In genomic region chr6:16523550-16524379, GRCh38 we compare ENCODE assay signal across 9 cellular contexts.
A peak's percentile ranks its signal among the peaks of the same experiment; 100 is the strongest.
DNase-seq lines count a peak whose midpoint lies in the region; ATAC-seq and TF ChIP-seq lines count a peak whose summit lies in the region.
"Had no signal": no experiment of that assay in that cellular context is flagged by ENCODE, and none has a peak within 500 bp of the region (broad histone marks: within the 10 kb centered on the region; RNA-seq: fewer than 3 reads in every experiment).

No MANE protein-coding gene starts in this region.

- H3K56ac ChIP-seq in H9 (ENCODE audit: insufficient read length, low read depth, low read length): no peak overlapping the region

- H3T11ph ChIP-seq in H9 (ENCODE audit: low read length): no peak overlapping the region

- H3K27ac ChIP-seq in left ventricle myocardium inferior (replicated peaks): peak overlapping the region; percentile 12
- H3K27ac ChIP-seq in vagina: peak overlapping the region; percentile 41
- H3K27ac ChIP-seq in H9 (ENCODE audit: insufficient read length, low read depth, low read length): no peak overlapping the region
- H3K27ac ChIP-seq in foreskin keratinocyte: no peak overlapping the region

- H3K4me1 ChIP-seq in adipocyte (ENCODE audit: control insufficient read depth, insufficient read depth, low read length) (peaks cover 11% of the 10 kb centered on the region), left ventricle myocardium inferior (peaks cover 27% of the 10 kb centered on the region), vagina (peaks cover 12% of the 10 kb centered on the region), H9 (ENCODE audit: insufficient read depth, low read length) (no peaks in the 10 kb centered on the region), foreskin keratinocyte (no peaks in the 10 kb centered on the region)

- no peak overlapping the region for H3K4ac ChIP-seq in H9 (ENCODE audit: low read depth, low read length)

- no peak overlapping the region for H4K5ac ChIP-seq in H9 (ENCODE audit: insufficient read length, low read depth, low read length)

- H3K27ac Mint-ChIP-seq in activated naive CD8-positive, alpha-beta T cell: peak overlapping the region; percentile 41
- H3K27ac Mint-ChIP-seq in activated naive CD8-positive, alpha-beta T cell treated with anti-CD3 and anti-CD28 coated beads for 36 hours: no peak overlapping the region
- no peak overlapping the region for H3K27ac Mint-ChIP-seq in H9
- H3K27ac Mint-ChIP-seq: naive B cell had no signal

- no peak overlapping the region for H2BK5ac ChIP-seq in H9 (ENCODE audit: insufficient read length, low read length)

- H3K4me3 ChIP-seq in adipocyte (ENCODE audit: low read length) (no peak overlapping the region), left ventricle myocardium inferior (no peak overlapping the region), vagina (no peak overlapping the region)

- no peak overlapping the region for H2AFZ ChIP-seq in H9 (ENCODE audit: low read length)

- no peaks in the 10 kb centered on the region for H3K79me1 ChIP-seq in H9 (ENCODE audit: insufficient read depth, low read depth, low read length, poor library complexity, severe bottlenecking)

- H2BK15ac ChIP-seq in H9 (ENCODE audit: low read depth, low read length): no peak overlapping the region

- no peak overlapping the region for H4K8ac ChIP-seq in H9 (replicated peaks; ENCODE audit: insufficient read length, low read depth, low read length)

- no peaks in the 10 kb centered on the region for H3K27me3 ChIP-seq in adipocyte (replicated peaks; ENCODE audit: control insufficient read depth, insufficient read depth, low read length)
- no peaks in the 10 kb centered on the region for H3K27me3 ChIP-seq in left ventricle myocardium inferior (ENCODE audit: low read depth)
- no peaks in the 10 kb centered on the region for H3K27me3 ChIP-seq in vagina
- H3K27me3 ChIP-seq in H9 (ENCODE audit: insufficient read depth, low read length): no peaks in the 10 kb centered on the region
- no peaks in the 10 kb centered on the region for H3K27me3 ChIP-seq in foreskin keratinocyte

- TF ChIP-seq POLR2A in vagina (IDR thresholded peaks at IDR 0.05): no peak

- H3K14ac ChIP-seq in H9 (ENCODE audit: insufficient read depth, low read length): no peak overlapping the region

- no peaks in the 10 kb centered on the region for H3K27me3 Mint-ChIP-seq in activated naive CD8-positive, alpha-beta T cell
- H3K27me3 Mint-ChIP-seq in activated naive CD8-positive, alpha-beta T cell treated with anti-CD3 and anti-CD28 coated beads for 36 hours: no peaks in the 10 kb centered on the region
- no peaks in the 10 kb centered on the region for H3K27me3 Mint-ChIP-seq in H9 (ENCODE audit: low read depth)

- peak overlapping the region; percentile 6 for H3K4me3 Mint-ChIP-seq in activated naive CD8-positive, alpha-beta T cell
- H3K4me3 Mint-ChIP-seq in activated naive CD8-positive, alpha-beta T cell treated with anti-CD3 and anti-CD28 coated beads for 36 hours: no peak overlapping the region
- no peak overlapping the region for H3K4me3 Mint-ChIP-seq in H9
- H3K4me3 Mint-ChIP-seq: naive B cell had no signal

- H3K18ac ChIP-seq in H9 (ENCODE audit: insufficient read length, low read depth, low read length): no peak overlapping the region

- DNase-seq in activated naive CD8-positive, alpha-beta T cell treated with anti-CD3 and anti-CD28 coated beads for 36 hours: no peak
- peak; percentile 84 for DNase-seq in adipocyte (ENCODE audit: low read depth)
- no peak for DNase-seq in left ventricle myocardium inferior
- DNase-seq in vagina (ENCODE audit: extremely low spot score in 2 of 2): no peak
- no peak for DNase-seq in NCI-H2107 (lab: John Stamatoyannopoulos, UW)
- DNase-seq in H9: no peak
- no peak for DNase-seq in foreskin keratinocyte
- DNase-seq: naive B cell had no signal

- TF ChIP-seq CTCF in left ventricle myocardium inferior (IDR thresholded peaks at IDR 0.05; ENCODE audit: borderline replicate concordance) (no peak), vagina (IDR thresholded peaks at IDR 0.05) (no peak), H9 (conservative IDR thresholded peaks at IDR 0.05) (no peak), foreskin keratinocyte (conservative IDR thresholded peaks at IDR 0.05) (no peak)

- no peaks in the 10 kb centered on the region for H3K79me2 ChIP-seq in H9 (ENCODE audit: insufficient read depth, low read length)

- no peak for ATAC-seq in foreskin keratinocyte

- H3K23me2 ChIP-seq in H9 (ENCODE audit: insufficient read length, low read depth, low read length, poor library complexity, severe bottlenecking): no peaks in the 10 kb centered on the region

- peaks cover 4% of the 10 kb centered on the region for H3K9me3 Mint-ChIP-seq in activated naive CD8-positive, alpha-beta T cell (ENCODE audit: low read depth)
- peaks cover 4% of the 10 kb centered on the region for H3K9me3 Mint-ChIP-seq in activated naive CD8-positive, alpha-beta T cell treated with anti-CD3 and anti-CD28 coated beads for 36 hours
- no peaks in the 10 kb centered on the region for H3K9me3 Mint-ChIP-seq in H9

- WGBS in H9 (ENCODE audit: extremely low coverage, insufficient read length, low lambda C conversion rate): no CpG with 5 or more reads among the region's 10 CpGs

- no peaks in the 10 kb centered on the region for H4K20me1 ChIP-seq in H9 (ENCODE audit: control insufficient read depth, insufficient read depth, insufficient read length)

- H2BK20ac ChIP-seq in H9 (ENCODE audit: low read depth, low read length, poor library complexity, severe bottlenecking): no peak overlapping the region

- H3K9ac ChIP-seq in adipocyte (ENCODE audit: low read length) (no peak overlapping the region), H9 (ENCODE audit: extremely low read depth, insufficient read length, low read length) (no peak overlapping the region)

- H3K36me3 ChIP-seq in adipocyte (ENCODE audit: control insufficient read depth, insufficient read depth, low read length, severe bottlenecking) (peaks cover 3% of the 10 kb centered on the region), left ventricle myocardium inferior (peaks cover 21% of the 10 kb centered on the region), vagina (no peaks in the 10 kb centered on the region)

- H2AK5ac ChIP-seq in H9 (ENCODE audit: insufficient read length, low read length): no peak overlapping the region

- no peak overlapping the region for H2BK120ac ChIP-seq in H9 (ENCODE audit: low read depth, low read length, poor library complexity, severe bottlenecking)

- no peak overlapping the region for H4K91ac ChIP-seq in H9 (ENCODE audit: insufficient read length, low read depth, low read length)

- H2BK12ac ChIP-seq in H9 (ENCODE audit: insufficient read length, low read depth, low read length): no peak overlapping the region

- H3K23ac ChIP-seq in H9 (ENCODE audit: insufficient read length, low read depth, low read length): no peak overlapping the region

- peaks cover 25% of the 10 kb centered on the region for H3K4me1 Mint-ChIP-seq in activated naive CD8-positive, alpha-beta T cell (ENCODE audit: low read depth)
- H3K4me1 Mint-ChIP-seq in activated naive CD8-positive, alpha-beta T cell treated with anti-CD3 and anti-CD28 coated beads for 36 hours: peaks cover 20% of the 10 kb centered on the region
- peaks cover 8% of the 10 kb centered on the region in 2 experiments for H3K4me1 Mint-ChIP-seq in H9
- H3K4me1 Mint-ChIP-seq: naive B cell had no signal

- no peak overlapping the region for H3K4me2 ChIP-seq in H9 (ENCODE audit: insufficient read depth, insufficient read length, low read length)

- H3K36me3 Mint-ChIP-seq in activated naive CD8-positive, alpha-beta T cell: peaks cover 29% of the 10 kb centered on the region
- peaks cover 29% of the 10 kb centered on the region for H3K36me3 Mint-ChIP-seq in activated naive CD8-positive, alpha-beta T cell treated with anti-CD3 and anti-CD28 coated beads for 36 hours
- H3K36me3 Mint-ChIP-seq in H9 (ENCODE audit: insufficient read depth in 1 of 3, low read depth in 3 of 3): no peaks in the 10 kb centered on the region
- H3K36me3 Mint-ChIP-seq: naive B cell had no signal

- H3K9me3 ChIP-seq in adipocyte (ENCODE audit: control insufficient read depth, low read length) (no peaks in the 10 kb centered on the region), left ventricle myocardium inferior (replicated peaks) (no peaks in the 10 kb centered on the region), vagina (no peaks in the 10 kb centered on the region), H9 (ENCODE audit: control insufficient read depth, low read depth, low read length) (no peaks in the 10 kb centered on the region)

- intact Hi-C loops in left ventricle myocardium inferior (cut with micrococcal nuclease) (no loop called here), vagina (cut with DNase I) (no loop called here)

Comparison
In these comparisons a context has a peak if more than half of its experiments do, and no peak if none do; other contexts are left out.
1. H3K27ac ChIP-seq: peak in left ventricle myocardium inferior (single experiment) and vagina (single experiment); none in H9 (single experiment) and foreskin keratinocyte (single experiment).